In the genomic region with DNA sequence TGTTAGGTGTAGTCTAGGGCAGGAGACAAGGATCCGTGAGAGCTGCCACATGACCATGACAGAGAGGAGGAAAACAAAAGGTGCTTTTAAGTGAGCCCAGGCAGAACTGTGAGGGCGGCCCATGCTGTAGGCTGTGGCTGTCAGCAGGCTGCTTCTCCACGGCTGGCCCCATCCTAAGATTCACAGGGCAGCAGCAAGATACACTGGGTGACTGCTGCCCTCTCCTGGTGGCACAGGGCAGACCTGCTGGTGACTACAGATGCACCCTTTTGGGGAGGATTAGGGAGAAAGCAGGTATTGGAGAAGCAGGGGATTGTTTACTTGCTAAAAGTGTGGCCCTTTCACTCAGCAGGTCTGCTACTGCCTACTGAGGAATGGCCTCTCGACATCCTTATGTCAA, we compare ENCODE assay signal across 8 cellular contexts.
A peak's percentile ranks its signal among the peaks of the same experiment; 100 is the strongest.
DNase-seq lines count a peak whose midpoint lies in the region; ATAC-seq and TF ChIP-seq lines count a peak whose summit lies in the region.
"Not testable (repeated sequence)": the region's sequence is repeated elsewhere in the genome, so short reads cannot be mapped to it uniquely, and the experiment has no call there.

No MANE protein-coding gene starts in this region.

- not testable (repeated sequence) for H3K27me3 ChIP-seq in mammary epithelial cell (ENCODE audit: insufficient read depth, low read length); parathyroid adenoma (ENCODE audit: control insufficient read depth, insufficient read depth, low read length)

- CTCF ChIA-PET in OCI-LY7 (lab: Charles Lee; ENCODE audit: unreplicated experiment); mammary epithelial cell (lab: Charles Lee; ENCODE audit: low non-redundant PET): not testable (repeated sequence)

- not testable (repeated sequence) for H3K4me2 ChIP-seq in OCI-LY7 (ENCODE audit: low read length); mammary epithelial cell (ENCODE audit: insufficient read depth, low read depth, low read length); parathyroid adenoma (ENCODE audit: low read length)

- H3K27ac ChIP-seq in OCI-LY7 (ENCODE audit: low read depth, low read length, poor library complexity, severe bottlenecking); mammary epithelial cell (ENCODE audit: insufficient read depth, low read depth, low read length); parathyroid adenoma: not testable (repeated sequence)

- BruUV-seq in OCI-LY7 (replicated peaks; lab: Mats Ljungman, UMichigan); mammary epithelial cell (replicated peaks; lab: Mats Ljungman, UMichigan): not testable (repeated sequence)

- peak; percentile 61 for TF ChIP-seq CTCF in OCI-LY7 (conservative IDR thresholded peaks at IDR 0.05; ENCODE audit: low read length)
- TF ChIP-seq CTCF in mammary epithelial cell (conservative IDR thresholded peaks at IDR 0.05 in 1 of 2, IDR thresholded peaks at IDR 0.05 in 1 of 2; ENCODE audit: extremely low read depth in 1 of 2, insufficient read depth in 1 of 2, low read depth in 1 of 2, low read length in 2 of 2), result peak in 1 of 2 donors; percentile 46
- peak; percentile 71 for TF ChIP-seq CTCF in parathyroid adenoma (IDR thresholded peaks at IDR 0.05)

- ATAC-seq in left ventricle myocardium superior, result not testable (repeated sequence)

- dilution Hi-C loops in mammary epithelial cell (cut with HindIII; ENCODE audit: low sequenced_read_pairs), result not testable (repeated sequence)

- in situ Hi-C loops in KBM-7 (cut with MboI; ENCODE audit: low pct_unique_long_range_greater_than_20kb, low sequenced_read_pairs); mammary epithelial cell (cut with MboI; ENCODE audit: low sequenced_read_pairs in 2 of 2): not testable (repeated sequence)

- H4K20me1 ChIP-seq in OCI-LY7 (ENCODE audit: insufficient read depth, low read length); mammary epithelial cell (ENCODE audit: insufficient read depth, low read length): not testable (repeated sequence)

- H3K4me3 ChIP-seq in OCI-LY7 (ENCODE audit: low read depth, low read length, poor library complexity, severe bottlenecking); mammary epithelial cell (replicated peaks in 1 of 3; ENCODE audit: insufficient read depth in 1 of 3, low read depth in 2 of 3, low read length in 3 of 3); parathyroid adenoma (ENCODE audit: low read depth, low read length): not testable (repeated sequence)

- intact Hi-C loops in OCI-LY7 (cut with micrococcal nuclease; ENCODE audit: unreplicated experiment); left ventricle myocardium superior (cut with micrococcal nuclease): not testable (repeated sequence)
- intact Hi-C loops in mammary epithelial cell (cut with micrococcal nuclease), result loop anchor here (2.0 kb wide), 1 partner anchor 421 kb away; no protein-coding TSS in a partner anchor

- H3K4me1 ChIP-seq in OCI-LY7 (ENCODE audit: insufficient read depth, low read length, poor library complexity, severe bottlenecking); mammary epithelial cell (ENCODE audit: insufficient read depth, low read length); parathyroid adenoma: not testable (repeated sequence)

- POLR2A ChIA-PET in OCI-LY7 (lab: Charles Lee), result not testable (repeated sequence)

- H3K9me2 ChIP-seq in OCI-LY7 (ENCODE audit: insufficient read depth, low read length), result not testable (repeated sequence)

- DNase-seq in A172 (ENCODE audit: low spot score) (peak; percentile 38), EL (peak; percentile 22), KBM-7 (peak; percentile 49), OCI-LY7 (ENCODE audit: low spot score) (peak; percentile 3), mammary epithelial cell (peak; percentile 5), left ventricle myocardium superior (peak; percentile 40)
- DNase-seq in activated CD4-positive, alpha-beta T cell treated with anti-CD3 and anti-CD28 coated beads, Interleukin-2, amount 50 U/mL, for 48 hours, result peak; percentile 10 to 15

- H3K9me3 ChIP-seq in OCI-LY7 (ENCODE audit: low read length); mammary epithelial cell (replicated peaks; ENCODE audit: insufficient read depth, low read length); parathyroid adenoma (ENCODE audit: control insufficient read depth, low read length): not testable (repeated sequence)

- not testable (repeated sequence) for H3K79me2 ChIP-seq in OCI-LY7 (ENCODE audit: insufficient read depth, low read depth, low read length); mammary epithelial cell (ENCODE audit: insufficient read depth, low read length); parathyroid adenoma

- WGBS in mammary epithelial cell (ENCODE audit: low coverage, missing lambda C conversion rate), result 25% methylated on average over 2 of the region's 4 CpGs

- not testable (repeated sequence) for H3K36me3 ChIP-seq in OCI-LY7 (ENCODE audit: insufficient read depth, low read length); mammary epithelial cell (ENCODE audit: insufficient read depth, low read length); parathyroid adenoma (ENCODE audit: control insufficient read depth, insufficient read depth, low read length)

- H3K9ac ChIP-seq in mammary epithelial cell (ENCODE audit: insufficient read depth, low read length); parathyroid adenoma: not testable (repeated sequence)

- H2AFZ ChIP-seq in OCI-LY7 (ENCODE audit: low read length); mammary epithelial cell (ENCODE audit: low read depth, low read length): not testable (repeated sequence)
- H2AFZ ChIP-seq in parathyroid adenoma, result peak overlapping the region; percentile 46
